18 cellular contexts compared by ENCODE assay signal in the genomic region with DNA sequence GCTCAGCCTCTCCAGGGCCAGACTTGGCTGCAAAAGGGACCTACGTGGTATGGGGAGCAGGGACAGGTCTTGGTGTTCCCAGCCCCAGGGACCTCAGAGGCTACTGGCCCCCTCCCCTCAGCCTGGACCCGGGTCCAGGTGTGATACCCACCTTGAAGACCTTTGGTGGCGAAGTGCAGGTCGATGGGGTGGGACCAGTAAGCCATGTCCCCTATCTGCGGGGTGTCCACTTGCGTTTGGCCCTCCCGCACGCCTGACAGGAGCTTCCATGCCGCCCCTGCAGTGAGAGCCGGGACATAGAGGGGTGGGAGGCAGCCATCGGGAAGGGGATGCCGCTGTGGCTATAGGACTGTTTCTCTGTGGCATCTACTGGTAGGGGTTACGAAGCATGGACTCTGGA. TPM values are rescaled to one million over a fixed set of nuclear protein-coding genes. Genes with fewer than 3 reads are reported as not detected.
A peak's percentile ranks its signal among the peaks of the same experiment; 100 is the strongest.
DNase-seq lines count a peak whose midpoint lies in the region.
"Had no signal": no experiment of that assay in that cellular context is flagged by ENCODE, and none has a peak within 500 bp of the region (broad histone marks: within the 10 kb centered on the region; RNA-seq: fewer than 3 reads in every experiment).

No MANE protein-coding gene starts in this region.

- H3K4me1 ChIP-seq in CD4-positive, alpha-beta memory T cell (ENCODE audit: insufficient read depth, low read length), result peaks cover 55% of the 10 kb centered on the region
- H3K4me1 ChIP-seq in neuronal stem cell (ENCODE audit: control insufficient read depth in 2 of 2, insufficient read depth in 1 of 2, low read depth in 1 of 2, low read length in 2 of 2), result peaks cover 0 to 7% of the 10 kb centered on the region in 2 donors

- no peak overlapping the region for H3K4me3 ChIP-seq in CD4-positive, alpha-beta memory T cell (ENCODE audit: low read length in 2 of 2)
- H3K4me3 ChIP-seq in neuronal stem cell (ENCODE audit: low read length in 2 of 2), result peak overlapping the region in 1 of 2 donors; percentile 26
- H3K4me3 ChIP-seq: A549, pancreas, upper lobe of right lung had no signal

- H2AK5ac ChIP-seq in neuronal stem cell (ENCODE audit: low read depth, low read length), result peak overlapping the region; percentile 88

- no peaks in the 10 kb centered on the region for H3K9me3 Mint-ChIP-seq in activated CD4-positive, alpha-beta T cell treated with anti-CD3 and anti-CD28 coated beads, Interleukin-2, amount 10 ng/mL, durations not matched to agents 24 days and 14 days
- H3K9me3 Mint-ChIP-seq in CD4-positive, alpha-beta memory T cell, result peaks cover 0 to 2% (median 0%) of the 10 kb centered on the region in 8 donors
- H3K9me3 Mint-ChIP-seq in activated T-helper 2 cell treated with anti-CD3 and anti-CD28 coated beads, Interferon-gamma antibody, Interleukin-2, Interleukin-4, amounts not matched to agents 10 μg/mL and 5 μg/mL and 100 μg/mL, durations not matched to agents 14 hours and 24 hours and 36 hours, result no peaks in the 10 kb centered on the region

- no peak overlapping the region for H2BK5ac ChIP-seq in neuronal stem cell (ENCODE audit: low read length)

- peak overlapping the region; percentile 94 for H3K27ac Mint-ChIP-seq in activated CD4-positive, alpha-beta T cell treated with anti-CD3 and anti-CD28 coated beads, Interleukin-2, amount 10 ng/mL, durations not matched to agents 24 days and 14 days
- H3K27ac Mint-ChIP-seq in CD4-positive, alpha-beta memory T cell, result peak overlapping the region; percentile 65 to 95 (median 89)
- peak overlapping the region; percentile 78 for H3K27ac Mint-ChIP-seq in activated T-helper 2 cell treated with anti-CD3 and anti-CD28 coated beads, Interferon-gamma antibody, Interleukin-2, Interleukin-4, amounts not matched to agents 10 μg/mL and 5 μg/mL and 100 μg/mL, durations not matched to agents 14 hours and 24 hours and 36 hours

- peak overlapping the region; percentile 11 for H3K4ac ChIP-seq in neuronal stem cell (ENCODE audit: low read length)

- intact Hi-C loops in activated CD4-positive, alpha-beta T cell treated with anti-CD3 and anti-CD28 coated beads, Interleukin-2, amount 10 ng/mL, durations not matched to agents 24 days and 14 days (cut with micrococcal nuclease), result loop anchor here (2.0 to 10.0 kb wide), 3 partner anchors 197 to 583 kb away; partner anchors contain the start of genes ARHGEF1, MIA and RAB4B
- intact Hi-C loops in CD4-positive, alpha-beta memory T cell (cut with micrococcal nuclease), result no loop called here
- intact Hi-C loops in activated T-helper 2 cell treated with anti-CD3 and anti-CD28 coated beads, Interferon-gamma antibody, Interleukin-2, Interleukin-4, amounts not matched to agents 10 μg/mL and 5 μg/mL and 100 μg/mL, durations not matched to agents 14 hours and 24 hours and 36 hours (cut with micrococcal nuclease), result no loop called here

- H3K4me1 Mint-ChIP-seq in activated CD4-positive, alpha-beta T cell treated with anti-CD3 and anti-CD28 coated beads, Interleukin-2, amount 10 ng/mL, durations not matched to agents 24 days and 14 days, result peaks cover 46% of the 10 kb centered on the region
- H3K4me1 Mint-ChIP-seq in CD4-positive, alpha-beta memory T cell, result peaks cover 40 to 71% (median 51%) of the 10 kb centered on the region in 4 donors
- peaks cover 39% of the 10 kb centered on the region for H3K4me1 Mint-ChIP-seq in activated T-helper 2 cell treated with anti-CD3 and anti-CD28 coated beads, Interferon-gamma antibody, Interleukin-2, Interleukin-4, amounts not matched to agents 10 μg/mL and 5 μg/mL and 100 μg/mL, durations not matched to agents 14 hours and 24 hours and 36 hours (ENCODE audit: low read depth)

- no peak overlapping the region for H4K91ac ChIP-seq in neuronal stem cell (ENCODE audit: low read depth, low read length, poor library complexity)

- no peak overlapping the region for H3K9ac ChIP-seq in neuronal stem cell (ENCODE audit: low read depth, low read length, poor library complexity)

- no peaks in the 10 kb centered on the region for H3K79me1 ChIP-seq in neuronal stem cell (ENCODE audit: low read depth, low read length)

- no peak overlapping the region for H2BK120ac ChIP-seq in neuronal stem cell (ENCODE audit: low read depth, low read length)

- H3K4me3 Mint-ChIP-seq in activated CD4-positive, alpha-beta T cell treated with anti-CD3 and anti-CD28 coated beads, Interleukin-2, amount 10 ng/mL, durations not matched to agents 24 days and 14 days, result peak overlapping the region; percentile 78
- H3K4me3 Mint-ChIP-seq in CD4-positive, alpha-beta memory T cell, result peak overlapping the region; percentile 20 to 84 (median 60)
- H3K4me3 Mint-ChIP-seq in activated T-helper 2 cell treated with anti-CD3 and anti-CD28 coated beads, Interferon-gamma antibody, Interleukin-2, Interleukin-4, amounts not matched to agents 10 μg/mL and 5 μg/mL and 100 μg/mL, durations not matched to agents 14 hours and 24 hours and 36 hours (ENCODE audit: low read depth), result no peak overlapping the region

- no peak overlapping the region for H4K8ac ChIP-seq in neuronal stem cell (ENCODE audit: low read depth, low read length)

- peak overlapping the region; percentile 44 for H3K23ac ChIP-seq in neuronal stem cell (ENCODE audit: low read depth, low read length, poor library complexity)

- DNase-seq in activated CD4-positive, alpha-beta T cell treated with anti-CD3 and anti-CD28 coated beads, Interleukin-2, amount 10 ng/mL, durations not matched to agents 24 days and 14 days, result no peak
- no peak for DNase-seq in activated CD4-positive, alpha-beta T cell treated with anti-CD3 and anti-CD28 coated beads, Interleukin-2, amount 50 U/mL, for 48 hours
- DNase-seq in CD4-positive, alpha-beta memory T cell, result no peak
- no peak for DNase-seq in activated T-helper 2 cell treated with anti-CD3 and anti-CD28 coated beads, Interferon-gamma antibody, Interleukin-2, Interleukin-4, amounts not matched to agents 10 μg/mL and 5 μg/mL and 100 μg/mL, durations not matched to agents 14 hours and 24 hours and 36 hours (ENCODE audit: low spot score)
- no peak for DNase-seq in neuronal stem cell (ENCODE audit: low spot score)
- DNase-seq in hypothalamus (lab: John Stamatoyannopoulos, UW), result no peak
- DNase-seq in NOMO-1 treated with dmso at 0.1 percent for 144 hours (lab: John Stamatoyannopoulos, UW; ENCODE audit: unreplicated experiment), result no peak
- DNase-seq in NCI-H146 (lab: John Stamatoyannopoulos, UW), result no peak
- DNase-seq: BE2C, glutamatergic neuron, mesenchymal stem cell, NCI-H1930, NCI-H2227 treated with DMSO at 0.1 percent for 48 hours, NCI-H748 treated with DMSO at 0.1 percent for 48 hours, pancreas, Right ventricle myocardium superior, upper lobe of right lung had no signal

- H3K14ac ChIP-seq in neuronal stem cell (ENCODE audit: low read length), result no peak overlapping the region

- no peaks in the 10 kb centered on the region for H3K27me3 ChIP-seq in CD4-positive, alpha-beta memory T cell (ENCODE audit: insufficient read depth, low read length)
- H3K27me3 ChIP-seq in neuronal stem cell (ENCODE audit: control insufficient read depth in 3 of 3, insufficient read depth in 3 of 3, low read depth in 1 of 3, low read length in 3 of 3), result peaks cover 0 to 13% (median 8%) of the 10 kb centered on the region in 3 experiments
- H3K27me3 ChIP-seq: pancreas, upper lobe of right lung had no signal

- H3K36me3 Mint-ChIP-seq in activated CD4-positive, alpha-beta T cell treated with anti-CD3 and anti-CD28 coated beads, Interleukin-2, amount 10 ng/mL, durations not matched to agents 24 days and 14 days (ENCODE audit: low read depth), result peaks cover 24% of the 10 kb centered on the region
- peaks cover 0 to 19% of the 10 kb centered on the region in 2 donors for H3K36me3 Mint-ChIP-seq in CD4-positive, alpha-beta memory T cell
- peaks cover 23% of the 10 kb centered on the region for H3K36me3 Mint-ChIP-seq in activated T-helper 2 cell treated with anti-CD3 and anti-CD28 coated beads, Interferon-gamma antibody, Interleukin-2, Interleukin-4, amounts not matched to agents 10 μg/mL and 5 μg/mL and 100 μg/mL, durations not matched to agents 14 hours and 24 hours and 36 hours (ENCODE audit: low read depth)

- H3K27me3 Mint-ChIP-seq in activated CD4-positive, alpha-beta T cell treated with anti-CD3 and anti-CD28 coated beads, Interleukin-2, amount 10 ng/mL, durations not matched to agents 24 days and 14 days, result no peaks in the 10 kb centered on the region
- no peaks in the 10 kb centered on the region for H3K27me3 Mint-ChIP-seq in CD4-positive, alpha-beta memory T cell
- no peaks in the 10 kb centered on the region for H3K27me3 Mint-ChIP-seq in activated T-helper 2 cell treated with anti-CD3 and anti-CD28 coated beads, Interferon-gamma antibody, Interleukin-2, Interleukin-4, amounts not matched to agents 10 μg/mL and 5 μg/mL and 100 μg/mL, durations not matched to agents 14 hours and 24 hours and 36 hours (ENCODE audit: low read depth)

- H2BK12ac ChIP-seq in neuronal stem cell (ENCODE audit: low read length), result no peak overlapping the region

- H3K4me2 ChIP-seq in neuronal stem cell (ENCODE audit: insufficient read depth, low read length, poor library complexity, severe bottlenecking), result no peak overlapping the region
- H3K4me2 ChIP-seq: A549 had no signal

- WGBS in neuronal stem cell (ENCODE audit: extremely low coverage in 2 of 2, insufficient read length in 2 of 2, insufficient replicate concordance in 1 of 2), 2 donors, result no CpG with 5 or more reads among the region's 13 CpGs

- peak overlapping the region; percentile 22 for H3K27ac ChIP-seq in CD4-positive, alpha-beta memory T cell (ENCODE audit: low read depth, low read length)
- no peak overlapping the region for H3K27ac ChIP-seq in neuronal stem cell (replicated peaks; ENCODE audit: low read length)
- H3K27ac ChIP-seq: A549, pancreas, upper lobe of right lung had no signal

- H3K36me3 ChIP-seq in CD4-positive, alpha-beta memory T cell (ENCODE audit: insufficient read depth, low read length), result no peaks in the 10 kb centered on the region
- H3K36me3 ChIP-seq in neuronal stem cell (replicated peaks in 1 of 2; ENCODE audit: control insufficient read depth in 2 of 2, insufficient read depth in 2 of 2, low read length in 2 of 2), result peaks cover 0 to 8% of the 10 kb centered on the region in 2 donors
- H3K36me3 ChIP-seq: BE2C, pancreas, upper lobe of right lung had no signal

- no peak overlapping the region for H2BK15ac ChIP-seq in neuronal stem cell (ENCODE audit: low read length)

- CTCF ChIA-PET in CD4-positive, alpha-beta memory T cell (lab: Charles Lee; ENCODE audit: partially characterized antibody), result interaction anchor here (0.9 to 3.4 kb wide), 3 partner anchors 49 to 153 kb away, joined by 4 to 19 read pairs (median 5); no protein-coding TSS in a partner anchor

- POLR2A ChIA-PET in CD4-positive, alpha-beta memory T cell (lab: Charles Lee; ENCODE audit: partially characterized antibody), result interaction anchor here (0.5 to 13.8 kb wide), 9 partner anchors 15 to 191 kb away, joined by 3 to 273 read pairs (median 4); partner anchors contain the start of genes CCDC97 and HNRNPUL1

- no peak overlapping the region for H2AFZ ChIP-seq in neuronal stem cell (ENCODE audit: low read length)

- H3K9me3 ChIP-seq in CD4-positive, alpha-beta memory T cell (ENCODE audit: control insufficient read depth in 1 of 2, low read length in 2 of 2), result no peaks in the 10 kb centered on the region
- H3K9me3 ChIP-seq in neuronal stem cell (replicated peaks in 1 of 2; ENCODE audit: control insufficient read depth in 2 of 2, insufficient read depth in 1 of 2, low read depth in 1 of 2, low read length in 2 of 2), result no peaks in the 10 kb centered on the region
- H3K9me3 ChIP-seq: A549, BE2C, pancreas, upper lobe of right lung had no signal

- no peak overlapping the region for H3K18ac ChIP-seq in neuronal stem cell (ENCODE audit: low read length)

RNA-seq across cellular contexts. Expression of gene TGFB1, which starts 4.0 kb away (rescaled TPM):
- 125 and 127 TPM in 2 replicates for total RNA-seq in activated CD4-positive, alpha-beta T cell treated with anti-CD3 and anti-CD28 coated beads, Interleukin-2, amount 10 ng/mL, durations not matched to agents 24 days and 14 days
- total RNA-seq in CD4-positive, alpha-beta memory T cell, result 100 to 1,000 TPM; 136 to 143 TPM
- polyA plus RNA-seq in CD4-positive, alpha-beta memory T cell, result 10 to 100 TPM; 28.1 to 83.7 TPM
- 125 and 126 TPM in 2 replicates for total RNA-seq in activated T-helper 2 cell treated with anti-CD3 and anti-CD28 coated beads, Interferon-gamma antibody, Interleukin-2, Interleukin-4, amounts not matched to agents 10 μg/mL and 5 μg/mL and 100 μg/mL, durations not matched to agents 14 hours and 24 hours and 36 hours
- polyA plus RNA-seq in neuronal stem cell (2013, experiment 1 of 2), result 6.1 TPM
- 6.1 TPM for polyA plus RNA-seq in neuronal stem cell (2013, experiment 2 of 2)

RNA-seq across cellular contexts. Expression of gene B9D2, which starts 6.2 kb away (rescaled TPM):
- total RNA-seq in activated CD4-positive, alpha-beta T cell treated with anti-CD3 and anti-CD28 coated beads, Interleukin-2, amount 10 ng/mL, durations not matched to agents 24 days and 14 days, result 6.3 and 8.6 TPM in 2 replicates
- 10 to 100 TPM; 11.6 to 15.2 TPM for total RNA-seq in CD4-positive, alpha-beta memory T cell
- 10 to 100 TPM; 12.9 to 22.4 TPM for polyA plus RNA-seq in CD4-positive, alpha-beta memory T cell
- 6.2 TPM in 2 replicates for total RNA-seq in activated T-helper 2 cell treated with anti-CD3 and anti-CD28 coated beads, Interferon-gamma antibody, Interleukin-2, Interleukin-4, amounts not matched to agents 10 μg/mL and 5 μg/mL and 100 μg/mL, durations not matched to agents 14 hours and 24 hours and 36 hours
- polyA plus RNA-seq in neuronal stem cell (2013, experiment 1 of 2), result 6.5 TPM
- polyA plus RNA-seq in neuronal stem cell (2013, experiment 2 of 2), result 6.0 TPM

RNA-seq across cellular contexts. Expression of gene TMEM91, which starts 18.6 kb away (rescaled TPM):
- total RNA-seq in activated CD4-positive, alpha-beta T cell treated with anti-CD3 and anti-CD28 coated beads, Interleukin-2, amount 10 ng/mL, durations not matched to agents 24 days and 14 days, result 4.2 and 5.8 TPM in 2 replicates
- 10 to 100 TPM; 14.3 to 16.1 TPM for total RNA-seq in CD4-positive, alpha-beta memory T cell
- polyA plus RNA-seq in CD4-positive, alpha-beta memory T cell, result 1 to 10 TPM; 4.8 to 4.9 TPM
- total RNA-seq in activated T-helper 2 cell treated with anti-CD3 and anti-CD28 coated beads, Interferon-gamma antibody, Interleukin-2, Interleukin-4, amounts not matched to agents 10 μg/mL and 5 μg/mL and 100 μg/mL, durations not matched to agents 14 hours and 24 hours and 36 hours, result 4.2 and 4.8 TPM in 2 replicates
- 8.6 TPM for polyA plus RNA-seq in neuronal stem cell (2013, experiment 1 of 2)
- polyA plus RNA-seq in neuronal stem cell (2013, experiment 2 of 2), result 8.3 TPM

RNA-seq across cellular contexts. Expression of gene EXOSC5, which starts 39.4 kb away (rescaled TPM):
- total RNA-seq in activated CD4-positive, alpha-beta T cell treated with anti-CD3 and anti-CD28 coated beads, Interleukin-2, amount 10 ng/mL, durations not matched to agents 24 days and 14 days, result 65.8 and 69.2 TPM in 2 replicates
- 10 to 100 TPM; 18.2 to 23.0 TPM for total RNA-seq in CD4-positive, alpha-beta memory T cell
- 10 to 100 TPM; 46.4 to 58.6 TPM for polyA plus RNA-seq in CD4-positive, alpha-beta memory T cell
- 50.4 and 54.3 TPM in 2 replicates for total RNA-seq in activated T-helper 2 cell treated with anti-CD3 and anti-CD28 coated beads, Interferon-gamma antibody, Interleukin-2, Interleukin-4, amounts not matched to agents 10 μg/mL and 5 μg/mL and 100 μg/mL, durations not matched to agents 14 hours and 24 hours and 36 hours
- 9.1 TPM for polyA plus RNA-seq in neuronal stem cell (2013, experiment 1 of 2)
- polyA plus RNA-seq in neuronal stem cell (2013, experiment 2 of 2), result 9.4 TPM

RNA-seq across cellular contexts. Expression of gene BCKDHA, which starts 39.9 kb away (rescaled TPM):
- total RNA-seq in activated CD4-positive, alpha-beta T cell treated with anti-CD3 and anti-CD28 coated beads, Interleukin-2, amount 10 ng/mL, durations not matched to agents 24 days and 14 days, result 11.4 and 20.1 TPM in 2 replicates
- total RNA-seq in CD4-positive, alpha-beta memory T cell, result 10 to 100 TPM; 23.6 to 27.1 TPM
- polyA plus RNA-seq in CD4-positive, alpha-beta memory T cell, result 10 to 100 TPM; 59.7 to 65.1 TPM
- total RNA-seq in activated T-helper 2 cell treated with anti-CD3 and anti-CD28 coated beads, Interferon-gamma antibody, Interleukin-2, Interleukin-4, amounts not matched to agents 10 μg/mL and 5 μg/mL and 100 μg/mL, durations not matched to agents 14 hours and 24 hours and 36 hours, result 18.9 and 20.5 TPM in 2 replicates
- polyA plus RNA-seq in neuronal stem cell (2013, experiment 1 of 2), result 26.5 TPM
- polyA plus RNA-seq in neuronal stem cell (2013, experiment 2 of 2), result 29.7 TPM
